ENCODE assay signal across 16 cellular contexts in genomic region chr6:52516943-52517342, GRCh38. TPM values are rescaled to one million over a fixed set of nuclear protein-coding genes. Genes with fewer than 3 reads are reported as not detected.
DNase-seq lines count a peak whose midpoint lies in the region; ATAC-seq and TF ChIP-seq lines count a peak whose summit lies in the region.
"Had no signal": no experiment of that assay in that cellular context is flagged by ENCODE, and none has a peak within 500 bp of the region (broad histone marks: within the 10 kb centered on the region; RNA-seq: fewer than 3 reads in every experiment).

No MANE protein-coding gene starts in this region.

- peaks cover 0 to 51% (median 8%) of the 10 kb centered on the region in 9 donors for H3K36me3 ChIP-seq in heart right ventricle
- H3K36me3 ChIP-seq in brain microvascular endothelial cell (replicated peaks) = peaks cover 60% of the 10 kb centered on the region
- peaks cover 73% of the 10 kb centered on the region for H3K36me3 ChIP-seq in osteoblast (ENCODE audit: insufficient read depth, low read length)
- H3K36me3 ChIP-seq in spleen = peaks cover 0 to 81% (median 32%) of the 10 kb centered on the region in 6 donors
- H3K36me3 ChIP-seq: BE2C, prostate gland had no signal

- H3K9me3 ChIP-seq in heart right ventricle (no peaks in the 10 kb centered on the region), osteoblast (ENCODE audit: low read depth, low read length) (no peaks in the 10 kb centered on the region), spleen (no peaks in the 10 kb centered on the region)
- H3K9me3 ChIP-seq: BE2C, lower lobe of right lung, prostate gland had no signal

- peak overlapping the region in 6 of 10 donors; percentile 85 to 94 (median 90) for H3K27ac ChIP-seq in heart right ventricle
- peak overlapping the region; percentile 95 for H3K27ac ChIP-seq in brain microvascular endothelial cell
- H3K27ac ChIP-seq in osteoblast (ENCODE audit: low read depth, low read length) = peak overlapping the region; percentile 97
- H3K27ac ChIP-seq in spleen = no peak overlapping the region
- H3K27ac ChIP-seq: WERI-Rb-1 had no signal

- ATAC-seq in heart right ventricle (no peak), left cardiac atrium (no peak), GM21576 (IDR thresholded peaks at IDR 0.05; ENCODE audit: unreplicated experiment) (no peak), HG03342 (IDR thresholded peaks at IDR 0.05; ENCODE audit: unreplicated experiment) (no peak)

- H3K79me2 ChIP-seq in osteoblast (ENCODE audit: insufficient read depth, low read length) = peaks cover 70% of the 10 kb centered on the region

- peaks cover 21 to 87% (median 47%) of the 10 kb centered on the region in 9 donors for H3K4me1 ChIP-seq in heart right ventricle
- H3K4me1 ChIP-seq in osteoblast (ENCODE audit: insufficient read depth, low read length) = peaks cover 92% of the 10 kb centered on the region
- peaks cover 0 to 46% (median 13%) of the 10 kb centered on the region in 6 donors for H3K4me1 ChIP-seq in spleen

- no peak for DNase-seq in heart right ventricle
- no peak for DNase-seq in left cardiac atrium
- DNase-seq in brain microvascular endothelial cell = no peak
- DNase-seq in osteoblast (ENCODE audit: insufficient read length, low spot score, missing footprints) = no peak
- DNase-seq in spleen = no peak
- no peak for DNase-seq in DMS153 (lab: John Stamatoyannopoulos, UW)
- DNase-seq: activated CD4-positive, alpha-beta T cell treated with anti-CD3 and anti-CD28 coated beads, Interleukin-2, amount 50 U/mL, for 1 hour; DND-41; lower lobe of right lung; NCI-H187 treated with DMSO at 0.1 percent for 48 hours had no signal

- intact Hi-C loops in heart right ventricle (cut with DNase I) = loop anchor here in 7 of 10 donors (2.0 to 10.0 kb wide), 7 partner anchors 55 to 148 kb away; partner anchors contain the start of gene TRAM2 (in 4 of the 7)
- intact Hi-C loops in left cardiac atrium (cut with DNase I) = loop anchor here in 1 of 2 donors (5.0 kb wide), 1 partner anchor 55 kb away; no protein-coding TSS in a partner anchor
- intact Hi-C loops in spleen (cut with DNase I; ENCODE audit: low total_unique reads) = no loop called here

- no peaks in the 10 kb centered on the region for H4K20me1 ChIP-seq in osteoblast (ENCODE audit: insufficient read depth, low read length)

- 97 to 99% methylated on average over 3 of the region's 3 CpGs for WGBS in heart right ventricle, 2 donors
- WGBS in spleen, 5 donors = 94 to 99% (median 98%) methylated on average over 3 of the region's 3 CpGs

- H3K4me3 ChIP-seq in heart right ventricle (no peak overlapping the region), brain microvascular endothelial cell (ENCODE audit: low read depth, low read length) (no peak overlapping the region), osteoblast (ENCODE audit: insufficient read depth, low read length) (no peak overlapping the region), spleen (no peak overlapping the region)
- H3K4me3 ChIP-seq: lower lobe of right lung, prostate gland, skin epidermis had no signal

- no peak overlapping the region for H3K4me2 ChIP-seq in osteoblast (ENCODE audit: insufficient read depth, low read length)

- H2AFZ ChIP-seq in osteoblast (ENCODE audit: low read length) = no peak overlapping the region

- TF ChIP-seq POLR2A in spleen (IDR thresholded peaks at IDR 0.05) = no peak

- TF ChIP-seq CTCF in heart right ventricle (IDR thresholded peaks at IDR 0.05) = no peak
- TF ChIP-seq CTCF in brain microvascular endothelial cell (IDR thresholded peaks at IDR 0.05; ENCODE audit: low read depth, low read length, missing control alignments) = no peak
- no peak for TF ChIP-seq CTCF in osteoblast (IDR thresholded peaks at IDR 0.05; ENCODE audit: extremely low read depth, low read depth, low read length)
- no peak for TF ChIP-seq CTCF in spleen (IDR thresholded peaks at IDR 0.05 in 8 of 11, conservative IDR thresholded peaks at IDR 0.05 in 3 of 11)

- no peaks in the 10 kb centered on the region for H3K27me3 ChIP-seq in heart right ventricle
- no peaks in the 10 kb centered on the region for H3K27me3 ChIP-seq in brain microvascular endothelial cell (replicated peaks)
- H3K27me3 ChIP-seq in osteoblast (ENCODE audit: insufficient read depth, low read length) = no peaks in the 10 kb centered on the region
- H3K27me3 ChIP-seq in spleen (replicated peaks in 1 of 7) = no peaks in the 10 kb centered on the region
- H3K27me3 ChIP-seq: BE2C had no signal

- in situ Hi-C loops in brain microvascular endothelial cell (cut with HindIII; ENCODE audit: low pct_ligation_motif_present, low sequenced_read_pairs) = no loop called here

RNA-seq across cellular contexts. Expression of gene TRAM2, which starts 59.9 kb away (rescaled TPM):
- total RNA-seq in heart right ventricle = 10 to 100 TPM in 7 of 10 donors, 1 to 10 TPM in 3; 7.9 to 17.3 (median 11.0) TPM
- 1 to 10 TPM; 5.0 to 7.2 TPM for polyA plus RNA-seq in heart right ventricle
- 10 to 100 TPM; 14.1 to 19.2 TPM for total RNA-seq in left cardiac atrium
- total RNA-seq in osteoblast = 129 and 155 TPM in 2 replicates
- 10 to 100 TPM; 26.7 to 47.7 (median 40.1) TPM for total RNA-seq in spleen
- polyA plus RNA-seq in spleen = 1 to 10 TPM; 1.8 to 4.8 (median 2.2) TPM

Comparison
In these comparisons a context has a peak if more than half of its experiments do, and no peak if none do; other contexts are left out.
1. H3K27ac ChIP-seq: peak in heart right ventricle (6 of 10), brain microvascular endothelial cell (single experiment) and osteoblast (single experiment); none in spleen (0 of 8).